1 cellular context compared by ENCODE assay signal in genomic region chr19:49636230-49636932, GRCh38.
TF ChIP-seq lines count a peak whose summit lies in the region.

No MANE protein-coding gene starts in this region.

TF ChIP-seq in H1, 55 proteins besides CTCF, POLR2A, EP300 and RAD21:
- TF ChIP-seq RBBP5 (IDR thresholded peaks at IDR 0.05; ENCODE audit: borderline replicate concordance, low read depth, low read length) = no peak
- TF ChIP-seq POLR2AphosphoS5 (IDR thresholded peaks at IDR 0.05; ENCODE audit: low read depth, low read length) = peak; percentile 66
